Comparison of ENCODE assay signal across 8 cellular contexts in the genomic region with DNA sequence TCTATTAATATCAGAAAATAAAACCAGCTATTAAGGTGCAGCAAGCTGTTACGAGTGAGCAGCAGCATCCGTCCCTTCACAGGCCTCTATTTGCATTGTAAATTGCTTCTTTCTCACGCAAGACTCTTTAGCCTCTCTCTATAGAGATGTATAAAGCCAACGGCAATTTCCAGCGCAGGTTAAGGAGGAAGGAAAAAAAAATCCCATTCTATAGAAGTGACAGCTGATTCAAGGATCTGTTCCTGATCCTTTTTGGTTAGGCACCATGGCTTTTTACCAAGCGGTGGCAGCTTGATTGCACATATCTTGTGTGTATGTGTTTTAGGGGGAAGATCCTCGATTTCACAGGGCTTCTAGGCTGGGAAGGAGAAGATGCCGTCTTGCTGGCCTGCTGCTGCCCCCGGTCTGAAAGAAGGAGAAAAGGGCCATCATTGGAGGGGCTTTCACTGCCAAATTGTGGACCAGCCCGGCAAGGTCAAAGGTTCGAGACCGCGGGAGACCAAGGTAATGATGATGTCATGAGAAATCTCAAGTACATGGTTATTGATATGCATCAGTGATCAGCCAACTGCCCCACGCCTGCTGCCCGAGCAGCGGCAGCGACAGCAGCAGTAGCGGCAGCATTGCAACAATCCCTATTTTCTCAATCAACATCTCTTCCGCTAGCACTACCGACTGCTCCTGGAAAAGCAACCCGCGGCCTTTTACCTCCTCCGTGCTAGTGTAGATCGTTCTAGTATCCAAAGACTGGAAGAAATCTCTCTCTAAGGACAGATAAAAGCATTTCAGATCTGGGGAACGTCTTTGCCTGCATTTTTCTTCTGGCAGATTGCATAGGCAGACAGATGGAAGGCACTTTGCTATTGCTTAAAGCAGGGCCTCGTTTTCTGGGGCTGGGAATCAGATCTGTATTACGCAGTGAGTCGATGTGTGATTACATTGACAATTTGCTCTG.
DNase-seq lines count a peak whose midpoint lies in the region; ATAC-seq and TF ChIP-seq lines count a peak whose summit lies in the region.

No MANE protein-coding gene starts in this region.

- POLR2A ChIA-PET in CD4-positive, alpha-beta memory T cell (lab: Charles Lee; ENCODE audit: partially characterized antibody): no interaction called here

- H3K4me1 Mint-ChIP-seq in CD4-positive, alpha-beta memory T cell: peaks cover 22 to 34% (median 28%) of the 10 kb centered on the region in 4 donors

- no peak for DNase-seq in CD4-positive, alpha-beta memory T cell
- peak; percentile 19 for DNase-seq in iPS-NIHi7 (ENCODE audit: extremely low spot score)
- no peak for DNase-seq in activated gamma-delta T cell treated with Interleukin-2 at 50 U/mL for 16 hours
- DNase-seq in NCI-H1105 (lab: John Stamatoyannopoulos, UW): no peak
- DNase-seq in activated CD8-positive, alpha-beta memory T cell treated with anti-CD3 and anti-CD28 coated beads for 24 hours: no peak

- TF ChIP-seq CTCF in VCaP (conservative IDR thresholded peaks at IDR 0.05): no peak

- peaks cover 0 to 1% of the 10 kb centered on the region in 2 donors for H3K36me3 Mint-ChIP-seq in CD4-positive, alpha-beta memory T cell

- H3K9me3 Mint-ChIP-seq in CD4-positive, alpha-beta memory T cell: peaks cover 0 to 57% (median 31%) of the 10 kb centered on the region in 8 donors

- H3K27me3 ChIP-seq in CD4-positive, alpha-beta memory T cell (ENCODE audit: insufficient read depth, low read length): peaks cover 77% of the 10 kb centered on the region

- ATAC-seq in GM19324 (IDR thresholded peaks at IDR 0.05; ENCODE audit: low FRiP score, unreplicated experiment) (peak; percentile 85), HG03196 (IDR thresholded peaks at IDR 0.05; ENCODE audit: unreplicated experiment) (peak; percentile 62)

- no peak overlapping the region for H3K27ac ChIP-seq in CD4-positive, alpha-beta memory T cell (ENCODE audit: low read depth, low read length)
- H3K27ac ChIP-seq in VCaP: peak overlapping the region; percentile 17; the same call in 1 of the 2 replicates

- peaks cover 28% of the 10 kb centered on the region for H3K4me1 ChIP-seq in CD4-positive, alpha-beta memory T cell (ENCODE audit: insufficient read depth, low read length)

- H3K36me3 ChIP-seq in CD4-positive, alpha-beta memory T cell (ENCODE audit: insufficient read depth, low read length): no peaks in the 10 kb centered on the region

- no peaks in the 10 kb centered on the region for H3K9me3 ChIP-seq in CD4-positive, alpha-beta memory T cell (ENCODE audit: control insufficient read depth in 1 of 2, low read length in 2 of 2)

- peak overlapping the region in 3 of 7 donors; percentile 17 to 70 (median 20) for H3K27ac Mint-ChIP-seq in CD4-positive, alpha-beta memory T cell

- intact Hi-C loops in CD4-positive, alpha-beta memory T cell (cut with micrococcal nuclease): no loop called here

- peak overlapping the region; percentile 75 to 91 (median 86) for H3K4me3 Mint-ChIP-seq in CD4-positive, alpha-beta memory T cell

- H3K27me3 Mint-ChIP-seq in CD4-positive, alpha-beta memory T cell: peaks cover 74 to 85% of the 10 kb centered on the region in 2 donors

- CTCF ChIA-PET in CD4-positive, alpha-beta memory T cell (lab: Charles Lee; ENCODE audit: partially characterized antibody): interaction anchor here (1.2 to 1.4 kb wide), 2 partner anchors 8 to 14 kb away, joined by 3 to 4 read pairs; no protein-coding TSS in a partner anchor

- H3K4me3 ChIP-seq in CD4-positive, alpha-beta memory T cell (ENCODE audit: low read length in 2 of 2): peak overlapping the region; percentile 31 to 46
